ENCODE assay signal across 8 cellular contexts in the genomic region with DNA sequence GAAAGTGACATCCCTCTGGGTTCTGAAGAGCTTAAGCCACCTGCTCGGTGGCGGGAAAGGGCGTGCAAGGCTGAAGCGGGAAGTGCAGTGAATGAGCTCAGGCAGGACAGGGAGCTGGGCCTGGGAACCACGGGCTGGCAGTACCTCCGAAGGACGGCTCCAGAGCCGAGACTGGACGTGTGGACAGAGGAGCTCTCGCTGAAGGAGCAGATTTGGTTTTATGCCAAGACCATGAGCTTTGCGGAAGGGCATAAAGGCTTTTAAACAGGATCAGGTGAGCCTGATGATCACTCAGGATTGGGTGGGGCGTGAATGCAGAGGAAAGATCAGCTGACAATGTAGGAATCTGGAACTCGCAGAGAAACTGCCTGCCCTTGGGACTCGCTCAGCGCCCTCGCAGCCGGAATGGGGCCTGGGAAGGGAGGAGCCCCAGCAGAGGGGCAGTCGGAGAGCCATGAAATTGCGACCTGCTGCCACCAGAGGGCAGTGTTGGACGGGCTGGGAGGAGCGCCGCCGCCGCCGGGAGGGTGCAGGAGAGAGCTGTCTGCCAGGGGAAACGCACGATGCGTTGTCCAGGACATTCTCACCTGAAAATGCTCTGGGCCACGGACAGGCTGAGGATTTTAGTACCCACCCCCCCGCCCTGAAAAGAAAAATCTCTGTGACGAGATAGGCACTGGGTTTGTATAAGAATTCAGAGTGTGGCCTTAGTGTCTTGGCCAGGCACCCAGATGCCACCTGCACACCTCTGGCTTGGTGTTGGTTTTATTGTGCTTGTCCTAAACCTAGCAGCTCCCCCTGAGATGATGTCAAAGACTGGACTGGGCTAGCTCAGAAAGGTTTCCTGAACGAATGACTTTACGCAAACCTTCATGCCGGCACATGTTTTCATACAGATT.
DNase-seq lines count a peak whose midpoint lies in the region; ATAC-seq and TF ChIP-seq lines count a peak whose summit lies in the region.

No MANE protein-coding gene starts in this region.

- H3K9me3 Mint-ChIP-seq in stimulated activated memory B cell treated with anti-CD40 and anti-IgM and Interleukin-4, amounts not matched to agents 10 μg/mL and 1 μg/mL and 100 μg/mL, for 72 hours, result peaks cover 8% of the 10 kb centered on the region

- TF ChIP-seq CTCF in adrenal gland (IDR thresholded peaks at IDR 0.05) (peak; percentile 83 to 96 (median 90)), heart right ventricle (IDR thresholded peaks at IDR 0.05) (peak; percentile 72 to 98 (median 92)), psoas muscle (IDR thresholded peaks at IDR 0.05) (peak; percentile 83)

- no peaks in the 10 kb centered on the region for H3K9me3 ChIP-seq in HUES6 (ENCODE audit: control insufficient read depth, insufficient read depth, low read depth, low read length)
- no peaks in the 10 kb centered on the region for H3K9me3 ChIP-seq in SJSA1 (replicated peaks)
- H3K9me3 ChIP-seq in adrenal gland (replicated peaks in 1 of 3), result no peaks in the 10 kb centered on the region
- no peaks in the 10 kb centered on the region for H3K9me3 ChIP-seq in heart right ventricle
- H3K9me3 ChIP-seq in psoas muscle, result no peaks in the 10 kb centered on the region

- peak; percentile 91 for DNase-seq in G401 (ENCODE audit: low spot score)
- peak; percentile 51 to 56 for DNase-seq in SJSA1 (ENCODE audit: low read depth in 1 of 2, low spot score in 2 of 2)
- DNase-seq in adrenal gland, result peak; percentile 82 to 89 (median 85)
- DNase-seq in heart right ventricle, result peak; percentile 83 to 85
- DNase-seq in psoas muscle, result peak; percentile 78 to 86

- H3K27me3 ChIP-seq in HUES6 (ENCODE audit: control insufficient read depth, insufficient read depth, low read length) (peaks cover 53% of the 10 kb centered on the region), SJSA1 (replicated peaks) (no peaks in the 10 kb centered on the region), adrenal gland (peaks cover 5% of the 10 kb centered on the region), heart right ventricle (peaks cover 0 to 55% (median 31%) of the 10 kb centered on the region in 7 donors), psoas muscle (ENCODE audit: insufficient read depth in 3 of 3, low read length in 2 of 3) (peaks cover 0 to 21% (median 0%) of the 10 kb centered on the region in 3 donors)

- H3K4me3 ChIP-seq in HUES6 (ENCODE audit: low read depth, low read length), result peak overlapping the region; percentile 25
- no peak overlapping the region for H3K4me3 ChIP-seq in SJSA1
- H3K4me3 ChIP-seq in adrenal gland, result no peak overlapping the region
- peak overlapping the region in 5 of 10 donors; percentile 1 to 31 (median 18) for H3K4me3 ChIP-seq in heart right ventricle
- H3K4me3 ChIP-seq in psoas muscle, result no peak overlapping the region

- no peak overlapping the region for H3K9ac ChIP-seq in HUES6 (ENCODE audit: low read length)

- no peak overlapping the region for H3K4me3 Mint-ChIP-seq in stimulated activated memory B cell treated with anti-CD40 and anti-IgM and Interleukin-4, amounts not matched to agents 10 μg/mL and 1 μg/mL and 100 μg/mL, for 72 hours

- H3K27ac Mint-ChIP-seq in stimulated activated memory B cell treated with anti-CD40 and anti-IgM and Interleukin-4, amounts not matched to agents 10 μg/mL and 1 μg/mL and 100 μg/mL, for 72 hours, result no peak overlapping the region

- peaks cover 6% of the 10 kb centered on the region for H3K4me1 ChIP-seq in HUES6 (ENCODE audit: control insufficient read depth, insufficient read depth, low read length)
- no peaks in the 10 kb centered on the region for H3K4me1 ChIP-seq in SJSA1 (replicated peaks)
- no peaks in the 10 kb centered on the region for H3K4me1 ChIP-seq in adrenal gland (replicated peaks in 1 of 2)
- peaks cover 0 to 9% (median 3%) of the 10 kb centered on the region in 9 donors for H3K4me1 ChIP-seq in heart right ventricle
- H3K4me1 ChIP-seq in psoas muscle, result no peaks in the 10 kb centered on the region

- H3K36me3 ChIP-seq in HUES6 (ENCODE audit: control insufficient read depth, insufficient read depth, low read length) (no peaks in the 10 kb centered on the region), SJSA1 (no peaks in the 10 kb centered on the region), adrenal gland (replicated peaks in 1 of 2) (no peaks in the 10 kb centered on the region), heart right ventricle (no peaks in the 10 kb centered on the region), psoas muscle (ENCODE audit: insufficient read depth in 1 of 2, low read depth in 1 of 2) (no peaks in the 10 kb centered on the region)

- peak; percentile 90 for ATAC-seq in GM21619 (IDR thresholded peaks at IDR 0.05; ENCODE audit: unreplicated experiment)
- ATAC-seq in heart right ventricle, result peak; percentile 88 to 96 (median 92)
- ATAC-seq in psoas muscle, result peak; percentile 75 to 95 (median 90)
- no peak for ATAC-seq in stimulated activated memory B cell treated with anti-CD40 and anti-IgM and Interleukin-4, amounts not matched to agents 10 μg/mL and 1 μg/mL and 100 μg/mL, for 72 hours

- peaks cover 34% of the 10 kb centered on the region for H3K27me3 Mint-ChIP-seq in stimulated activated memory B cell treated with anti-CD40 and anti-IgM and Interleukin-4, amounts not matched to agents 10 μg/mL and 1 μg/mL and 100 μg/mL, for 72 hours

- H3K4me1 Mint-ChIP-seq in stimulated activated memory B cell treated with anti-CD40 and anti-IgM and Interleukin-4, amounts not matched to agents 10 μg/mL and 1 μg/mL and 100 μg/mL, for 72 hours, result peaks cover 6% of the 10 kb centered on the region

- in situ Hi-C loops in G401 (cut with HindIII; ENCODE audit: low sequenced_read_pairs), result no loop called here

- WGBS in adrenal gland, 4 donors, result 20 to 34% (median 24%) methylated on average over 20 to 34 of the region's 34 CpGs
- 18 to 21% methylated on average over 34 of the region's 34 CpGs for WGBS in heart right ventricle, 2 donors
- 22 to 23% (median 23%) methylated on average over 34 of the region's 34 CpGs for WGBS in psoas muscle, 3 donors

- no peak for TF ChIP-seq POLR2A in adrenal gland (IDR thresholded peaks at IDR 0.05)

- H3K36me3 Mint-ChIP-seq in stimulated activated memory B cell treated with anti-CD40 and anti-IgM and Interleukin-4, amounts not matched to agents 10 μg/mL and 1 μg/mL and 100 μg/mL, for 72 hours, result no peaks in the 10 kb centered on the region

- intact Hi-C loops in adrenal gland (cut with DNase I), result no loop called here
- intact Hi-C loops in heart right ventricle (cut with DNase I), result no loop called here
- intact Hi-C loops in psoas muscle (cut with DNase I), result no loop called here

- H3K27ac ChIP-seq in HUES6 (ENCODE audit: low read depth, low read length), result no peak overlapping the region
- H3K27ac ChIP-seq in SJSA1, result no peak overlapping the region
- peak overlapping the region in 1 of 5 donors; percentile 10 for H3K27ac ChIP-seq in adrenal gland
- no peak overlapping the region for H3K27ac ChIP-seq in heart right ventricle
- H3K27ac ChIP-seq in psoas muscle, result no peak overlapping the region
